18 cellular contexts compared by ENCODE assay signal in genomic region chr3:155697542-155697941, GRCh38. TPM values are rescaled to one million over a fixed set of nuclear protein-coding genes. Genes with fewer than 3 reads are reported as not detected.
DNase-seq lines count a peak whose midpoint lies in the region; ATAC-seq and TF ChIP-seq lines count a peak whose summit lies in the region.
"Had no signal": no experiment of that assay in that cellular context is flagged by ENCODE, and none has a peak within 500 bp of the region (broad histone marks: within the 10 kb centered on the region; RNA-seq: fewer than 3 reads in every experiment).

No MANE protein-coding gene starts in this region.

- H3K36me3 ChIP-seq in OCI-LY3 (replicated peaks; ENCODE audit: low read depth, low read length) = no peaks in the 10 kb centered on the region
- H3K36me3 ChIP-seq: BLaER1 had no signal

- H3K27ac Mint-ChIP-seq in nephron progenitor cell = peak overlapping the region; percentile 17
- peak overlapping the region; percentile 3 for H3K27ac Mint-ChIP-seq in stimulated activated effector memory CD8-positive, alpha-beta T cell treated with anti-CD3 and anti-CD28 coated beads, Interleukin-12 subunit alpha, Interleukin-12 subunit beta, amount 100 ng/mL, for 72 hours
- H3K27ac Mint-ChIP-seq in activated CD8-positive, alpha-beta T cell treated with anti-CD3 and anti-CD28 coated beads for 36 hours = no peak overlapping the region
- H3K27ac Mint-ChIP-seq: CD4-positive, CD25-positive, alpha-beta regulatory T cell; CD8-positive, alpha-beta T cell; GM23338 had no signal

- no peak overlapping the region for H3K9ac ChIP-seq in OCI-LY3 (ENCODE audit: low read length)
- H3K9ac ChIP-seq: BLaER1 had no signal

- TF ChIP-seq CTCF in OCI-LY3 (IDR thresholded peaks at IDR 0.05; ENCODE audit: low read depth, low read length) (no peak), nephron progenitor cell (IDR thresholded peaks at IDR 0.05) (no peak)
- TF ChIP-seq CTCF in activated CD8-positive, alpha-beta T cell treated with anti-CD3 and anti-CD28 coated beads for 36 hours (IDR thresholded peaks at IDR 0.05) = no peak

- H3K4me3 Mint-ChIP-seq in nephron progenitor cell = no peak overlapping the region
- H3K4me3 Mint-ChIP-seq in stimulated activated effector memory CD8-positive, alpha-beta T cell treated with anti-CD3 and anti-CD28 coated beads, Interleukin-12 subunit alpha, Interleukin-12 subunit beta, amount 100 ng/mL, for 72 hours = no peak overlapping the region
- H3K4me3 Mint-ChIP-seq in activated CD8-positive, alpha-beta T cell treated with anti-CD3 and anti-CD28 coated beads for 36 hours = no peak overlapping the region
- H3K4me3 Mint-ChIP-seq: CD4-positive, CD25-positive, alpha-beta regulatory T cell; CD8-positive, alpha-beta T cell; GM23338 had no signal

- H3K4me3 ChIP-seq in OCI-LY3 (ENCODE audit: low read length) = no peak overlapping the region
- H3K4me3 ChIP-seq: BLaER1, GM12878, GM23338 had no signal

- DNase-seq in nephron progenitor cell (no peak), NCI-H2107 (lab: John Stamatoyannopoulos, UW) (no peak)
- no peak for DNase-seq in stimulated activated effector memory CD8-positive, alpha-beta T cell treated with anti-CD3 and anti-CD28 coated beads, Interleukin-12 subunit alpha, Interleukin-12 subunit beta, amount 100 ng/mL, for 72 hours (ENCODE audit: low spot score in 2 of 2)
- no peak for DNase-seq in activated CD8-positive, alpha-beta T cell treated with anti-CD3 and anti-CD28 coated beads for 36 hours
- DNase-seq: Caco-2; CD4-positive, CD25-positive, alpha-beta regulatory T cell; CD8-positive, alpha-beta T cell; DMS153; EL; GDM1; HCEC 1CT had no signal

- H3K27me3 ChIP-seq in OCI-LY3 (ENCODE audit: low read depth, low read length) = peaks cover 6% of the 10 kb centered on the region; the same call in 1 of the 2 replicates
- H3K27me3 ChIP-seq: BLaER1 had no signal

- intact Hi-C loops in activated CD8-positive, alpha-beta T cell treated with anti-CD3 and anti-CD28 coated beads for 36 hours (cut with micrococcal nuclease) = no loop called here

- H4K20me1 ChIP-seq in OCI-LY3 (ENCODE audit: insufficient read depth, low read length) = no peaks in the 10 kb centered on the region
- H4K20me1 ChIP-seq: BLaER1 had no signal

- peak overlapping the region; percentile 59; the same call in 1 of the 2 replicates for H2AFZ ChIP-seq in OCI-LY3 (ENCODE audit: low read depth, low read length)
- H2AFZ ChIP-seq: GM23338 had no signal

- H3K27ac ChIP-seq in OCI-LY3 (ENCODE audit: low read length) = no peak overlapping the region
- H3K27ac ChIP-seq: BLaER1, C4-2B had no signal

- no peaks in the 10 kb centered on the region for H3K27me3 Mint-ChIP-seq in nephron progenitor cell (ENCODE audit: low read depth, poor library complexity)
- H3K27me3 Mint-ChIP-seq in activated CD8-positive, alpha-beta T cell treated with anti-CD3 and anti-CD28 coated beads for 36 hours = no peaks in the 10 kb centered on the region

- peaks cover 43% of the 10 kb centered on the region for H3K36me3 Mint-ChIP-seq in nephron progenitor cell (ENCODE audit: low read depth)
- no peaks in the 10 kb centered on the region for H3K36me3 Mint-ChIP-seq in stimulated activated effector memory CD8-positive, alpha-beta T cell treated with anti-CD3 and anti-CD28 coated beads, Interleukin-12 subunit alpha, Interleukin-12 subunit beta, amount 100 ng/mL, for 72 hours
- H3K36me3 Mint-ChIP-seq in activated CD8-positive, alpha-beta T cell treated with anti-CD3 and anti-CD28 coated beads for 36 hours (ENCODE audit: low read depth) = no peaks in the 10 kb centered on the region
- H3K36me3 Mint-ChIP-seq: CD4-positive, CD25-positive, alpha-beta regulatory T cell; CD8-positive, alpha-beta T cell had no signal

- no peaks in the 10 kb centered on the region for H3K79me2 ChIP-seq in OCI-LY3 (ENCODE audit: low read length)

- H3K4me1 Mint-ChIP-seq in nephron progenitor cell = peaks cover 10% of the 10 kb centered on the region
- no peaks in the 10 kb centered on the region for H3K4me1 Mint-ChIP-seq in stimulated activated effector memory CD8-positive, alpha-beta T cell treated with anti-CD3 and anti-CD28 coated beads, Interleukin-12 subunit alpha, Interleukin-12 subunit beta, amount 100 ng/mL, for 72 hours
- H3K4me1 Mint-ChIP-seq in activated CD8-positive, alpha-beta T cell treated with anti-CD3 and anti-CD28 coated beads for 36 hours (ENCODE audit: low read depth) = no peaks in the 10 kb centered on the region
- H3K4me1 Mint-ChIP-seq: CD4-positive, CD25-positive, alpha-beta regulatory T cell had no signal

- no peaks in the 10 kb centered on the region for H3K9me3 ChIP-seq in OCI-LY3 (ENCODE audit: insufficient read depth, low read length)
- H3K9me3 ChIP-seq: Caco-2 had no signal

- no peaks in the 10 kb centered on the region for H3K4me1 ChIP-seq in OCI-LY3 (ENCODE audit: low read length)
- H3K4me1 ChIP-seq: BLaER1, Caco-2 had no signal

- CTCF ChIA-PET in activated CD8-positive, alpha-beta T cell treated with anti-CD3 and anti-CD28 coated beads for 36 hours (lab: Charles Lee) = no interaction called here

- no peak overlapping the region for H3K4me2 ChIP-seq in OCI-LY3 (ENCODE audit: low read length)
- H3K4me2 ChIP-seq: BLaER1, GM23338 had no signal

- peak; percentile 51 for ATAC-seq in stimulated activated effector memory CD8-positive, alpha-beta T cell treated with anti-CD3 and anti-CD28 coated beads, Interleukin-12 subunit alpha, Interleukin-12 subunit beta, amount 100 ng/mL, for 72 hours
- ATAC-seq in GM21723 (IDR thresholded peaks at IDR 0.05; ENCODE audit: unreplicated experiment) (no peak), HG02588 (IDR thresholded peaks at IDR 0.05; ENCODE audit: unreplicated experiment) (no peak)
- ATAC-seq in activated CD8-positive, alpha-beta T cell treated with anti-CD3 and anti-CD28 coated beads for 36 hours = no peak
- ATAC-seq: CD8-positive, alpha-beta T cell; GM12878; GM23338 had no signal

- no peaks in the 10 kb centered on the region for H3K9me3 Mint-ChIP-seq in nephron progenitor cell
- no peaks in the 10 kb centered on the region for H3K9me3 Mint-ChIP-seq in stimulated activated effector memory CD8-positive, alpha-beta T cell treated with anti-CD3 and anti-CD28 coated beads, Interleukin-12 subunit alpha, Interleukin-12 subunit beta, amount 100 ng/mL, for 72 hours
- H3K9me3 Mint-ChIP-seq in activated CD8-positive, alpha-beta T cell treated with anti-CD3 and anti-CD28 coated beads for 36 hours = no peaks in the 10 kb centered on the region
- H3K9me3 Mint-ChIP-seq: CD4-positive, CD25-positive, alpha-beta regulatory T cell; CD8-positive, alpha-beta T cell; GM23338 had no signal

- POLR2A ChIA-PET in activated CD8-positive, alpha-beta T cell treated with anti-CD3 and anti-CD28 coated beads for 36 hours (lab: Charles Lee) = no interaction called here

RNA-seq across cellular contexts. Expression of gene PLCH1, which starts 47.3 kb away (rescaled TPM):
- under 1 TPM; 0.20 to 0.32 TPM for total RNA-seq in activated CD8-positive, alpha-beta T cell treated with anti-CD3 and anti-CD28 coated beads for 36 hours
- total RNA-seq: CD8-positive, alpha-beta T cell had no signal
